1 cellular context compared by ENCODE assay signal in genomic region chr7:112448376-112448775, GRCh38.
TF ChIP-seq lines count a peak whose summit lies in the region.

No MANE protein-coding gene starts in this region.

TF ChIP-seq in K562, 482 proteins besides CTCF, POLR2A, EP300 and RAD21:
- TF ChIP-seq CREB1 (IDR thresholded peaks at IDR 0.05) (no peak), CREB1 (CRISPR knock-in tag; IDR thresholded peaks at IDR 0.05) (no peak), ZNF586 (CRISPR knock-in tag; conservative IDR thresholded peaks at IDR 0.05) (no peak), SNAPC5 (CRISPR knock-in tag; IDR thresholded peaks at IDR 0.05) (no peak), CBX2 (IDR thresholded peaks at IDR 0.05; ENCODE audit: insufficient read depth, low read length, poor library complexity, severe bottlenecking) (no peak), ZFP36 (IDR thresholded peaks at IDR 0.05; ENCODE audit: low read depth, low read length, partially characterized antibody) (no peak), JUND (IDR thresholded peaks at IDR 0.05; ENCODE audit: borderline replicate concordance, low read depth, low read length) (no peak), JUND (tag; IDR thresholded peaks at IDR 0.05; ENCODE audit: borderline replicate concordance, low read depth, low read length) (no peak)
- TF ChIP-seq, protein P1, sequence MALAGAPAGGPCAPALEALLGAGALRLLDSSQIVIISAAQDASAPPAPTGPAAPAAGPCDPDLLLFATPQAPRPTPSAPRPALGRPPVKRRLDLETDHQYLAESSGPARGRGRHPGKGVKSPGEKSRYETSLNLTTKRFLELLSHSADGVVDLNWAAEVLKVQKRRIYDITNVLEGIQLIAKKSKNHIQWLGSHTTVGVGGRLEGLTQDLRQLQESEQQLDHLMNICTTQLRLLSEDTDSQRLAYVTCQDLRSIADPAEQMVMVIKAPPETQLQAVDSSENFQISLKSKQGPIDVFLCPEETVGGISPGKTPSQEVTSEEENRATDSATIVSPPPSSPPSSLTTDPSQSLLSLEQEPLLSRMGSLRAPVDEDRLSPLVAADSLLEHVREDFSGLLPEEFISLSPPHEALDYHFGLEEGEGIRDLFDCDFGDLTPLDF (CRISPR knock-in tag; IDR thresholded peaks at IDR 0.05), result no peak
